In genomic region chr12:57657744-57658143, GRCh38 we compare ENCODE assay signal across 12 cellular contexts. TPM values are rescaled to one million over a fixed set of nuclear protein-coding genes. Genes with fewer than 3 reads are reported as not detected.
DNase-seq lines count a peak whose midpoint lies in the region; ATAC-seq and TF ChIP-seq lines count a peak whose summit lies in the region.
"Had no signal": no experiment of that assay in that cellular context is flagged by ENCODE, and none has a peak within 500 bp of the region (broad histone marks: within the 10 kb centered on the region; RNA-seq: fewer than 3 reads in every experiment).

No MANE protein-coding gene starts in this region.

- TF ChIP-seq POLR2A in prostate gland (IDR thresholded peaks at IDR 0.05): no peak

- H3K36me3 ChIP-seq in prostate gland: no peaks in the 10 kb centered on the region
- H3K36me3 ChIP-seq: BLaER1 treated with 17β-estradiol and CSF1 and Interleukin-3, amounts not matched to agents 10 nM and 100 nM had no signal

- 47% methylated on average over 3 of the region's 3 CpGs for WGBS in prostate gland

- TF ChIP-seq CTCF in HFFc6 (IDR thresholded peaks at IDR 0.05) (no peak), RWPE1 (conservative IDR thresholded peaks at IDR 0.05; ENCODE audit: low read depth) (no peak), fibroblast of the aortic adventitia (IDR thresholded peaks at IDR 0.05; ENCODE audit: insufficient read depth, low read length) (no peak), prostate gland (IDR thresholded peaks at IDR 0.05) (no peak)

- no peak for ATAC-seq in stimulated activated memory B cell treated with anti-CD40 and anti-IgM and Interleukin-4, amounts not matched to agents 10 μg/mL and 1 μg/mL and 100 μg/mL, for 72 hours

- peaks cover 26% of the 10 kb centered on the region for H3K9me3 Mint-ChIP-seq in HFFc6
- no peaks in the 10 kb centered on the region for H3K9me3 Mint-ChIP-seq in stimulated activated memory B cell treated with anti-CD40 and anti-IgM and Interleukin-4, amounts not matched to agents 10 μg/mL and 1 μg/mL and 100 μg/mL, for 72 hours

- peak; percentile 6 for DNase-seq in HFFc6
- peak; percentile 4 for DNase-seq in RWPE1 (ENCODE audit: low spot score)
- peak; percentile 68 for DNase-seq in fibroblast of the aortic adventitia (ENCODE audit: low read depth)
- DNase-seq in prostate gland (ENCODE audit: low spot score): peak; percentile 51
- no peak for DNase-seq in stimulated activated CD4-positive, alpha-beta T cell treated with anti-CD3 and anti-CD28 coated beads, Interleukin-2, amount 100 ng/mL, for 48 hours
- DNase-seq in HK-2 (ENCODE audit: unreplicated experiment): no peak
- DNase-seq: activated gamma-delta T cell, NCI-H2171, SIG-M5, testis had no signal

- no peaks in the 10 kb centered on the region for H3K9me3 ChIP-seq in prostate gland
- H3K9me3 ChIP-seq: testis had no signal

- H3K27ac ChIP-seq in RWPE1: no peak overlapping the region; the same call in 1 of the 2 replicates
- peak overlapping the region in 1 of 2 donors; percentile 43 for H3K27ac ChIP-seq in prostate gland
- H3K27ac ChIP-seq: BLaER1 treated with 17β-estradiol and CSF1 and Interleukin-3, amounts not matched to agents 10 nM and 100 nM; testis had no signal

- no peak overlapping the region for H3K4me3 ChIP-seq in fibroblast of the aortic adventitia (ENCODE audit: low read depth, low read length)
- H3K4me3 ChIP-seq in prostate gland: no peak overlapping the region
- H3K4me3 ChIP-seq: BLaER1 treated with 17β-estradiol and CSF1 and Interleukin-3, amounts not matched to agents 10 nM and 100 nM; testis had no signal

- POLR2A ChIA-PET in RWPE1 (lab: Yijun Ruan, JAX; ENCODE audit: low non-redundant PET): interaction anchor here (0.6 kb wide), 1 partner anchor 279 kb away, joined by 4 read pairs; no protein-coding TSS in a partner anchor

- peaks cover 21% of the 10 kb centered on the region for H3K27me3 Mint-ChIP-seq in HFFc6 (ENCODE audit: insufficient read depth)
- H3K27me3 Mint-ChIP-seq in stimulated activated memory B cell treated with anti-CD40 and anti-IgM and Interleukin-4, amounts not matched to agents 10 μg/mL and 1 μg/mL and 100 μg/mL, for 72 hours: peaks cover 12% of the 10 kb centered on the region

- H3K27ac Mint-ChIP-seq in HFFc6: no peak overlapping the region
- no peak overlapping the region for H3K27ac Mint-ChIP-seq in stimulated activated memory B cell treated with anti-CD40 and anti-IgM and Interleukin-4, amounts not matched to agents 10 μg/mL and 1 μg/mL and 100 μg/mL, for 72 hours

- no peak overlapping the region for H3K4me3 Mint-ChIP-seq in HFFc6
- H3K4me3 Mint-ChIP-seq in stimulated activated memory B cell treated with anti-CD40 and anti-IgM and Interleukin-4, amounts not matched to agents 10 μg/mL and 1 μg/mL and 100 μg/mL, for 72 hours: no peak overlapping the region

- intact Hi-C loops in prostate gland (cut with DNase I): no loop called here

- peaks cover 21% of the 10 kb centered on the region for H3K36me3 Mint-ChIP-seq in HFFc6 (ENCODE audit: low read depth)
- no peaks in the 10 kb centered on the region for H3K36me3 Mint-ChIP-seq in stimulated activated memory B cell treated with anti-CD40 and anti-IgM and Interleukin-4, amounts not matched to agents 10 μg/mL and 1 μg/mL and 100 μg/mL, for 72 hours

- CTCF ChIA-PET in RWPE1 (lab: Yijun Ruan, JAX): interaction anchor here (0.7 kb wide), 1 partner anchor 11 kb away, joined by 4 read pairs; no protein-coding TSS in a partner anchor

- H3K4me1 Mint-ChIP-seq in HFFc6 (ENCODE audit: low read depth): no peaks in the 10 kb centered on the region
- H3K4me1 Mint-ChIP-seq in stimulated activated memory B cell treated with anti-CD40 and anti-IgM and Interleukin-4, amounts not matched to agents 10 μg/mL and 1 μg/mL and 100 μg/mL, for 72 hours: no peaks in the 10 kb centered on the region

- no peaks in the 10 kb centered on the region for H3K27me3 ChIP-seq in prostate gland (replicated peaks; ENCODE audit: insufficient read depth)
- H3K27me3 ChIP-seq: BLaER1 treated with 17β-estradiol and CSF1 and Interleukin-3, amounts not matched to agents 10 nM and 100 nM; testis had no signal

- no peaks in the 10 kb centered on the region for H3K4me1 ChIP-seq in prostate gland (replicated peaks)
- H3K4me1 ChIP-seq: BLaER1 treated with 17β-estradiol and CSF1 and Interleukin-3, amounts not matched to agents 10 nM and 100 nM; testis had no signal

RNA-seq across cellular contexts. Expression of gene B4GALNT1, which starts 24.7 kb away (rescaled TPM):
- total RNA-seq in HFFc6 (2021; fragmentation: NEBNext Ultra II Directional; extraction: Animal tissue kit (Norgen Biotek cat#: 25700)): 1 to 10 TPM; 1.4 to 3.1 (median 2.3) TPM
- total RNA-seq in fibroblast of the aortic adventitia (ENCODE audit: low replicate concordance) (1.7 and 6.9 TPM in 2 replicates), prostate gland (1 to 10 TPM; 2.2 to 6.7 TPM)

RNA-seq across cellular contexts. Expression of gene OS9, which starts 36.2 kb away (rescaled TPM):
- 100 to 1,000 TPM; 150 to 158 (median 156) TPM for total RNA-seq in HFFc6 (2021; fragmentation: NEBNext Ultra II Directional; extraction: Animal tissue kit (Norgen Biotek cat#: 25700))
- total RNA-seq in fibroblast of the aortic adventitia (ENCODE audit: low replicate concordance) (229 and 425 TPM in 2 replicates), prostate gland (100 to 1,000 TPM; 210 to 321 TPM)

RNA-seq across cellular contexts. Expression of gene ARHGEF25, which starts 46.5 kb away (rescaled TPM):
- total RNA-seq in HFFc6 (2021; fragmentation: NEBNext Ultra II Directional; extraction: Animal tissue kit (Norgen Biotek cat#: 25700)): 10 to 100 TPM; 10.2 to 21.9 (median 11.9) TPM
- 18.3 and 64.5 TPM in 2 replicates for total RNA-seq in fibroblast of the aortic adventitia (ENCODE audit: low replicate concordance)
- total RNA-seq in prostate gland: 10 to 100 TPM; 16.6 to 32.5 TPM

RNA-seq across cellular contexts. Expression of gene DTX3, which starts 53.1 kb away (rescaled TPM):
- 10 to 100 TPM; 17.7 to 21.0 (median 19.2) TPM for total RNA-seq in HFFc6 (2021; fragmentation: NEBNext Ultra II Directional; extraction: Animal tissue kit (Norgen Biotek cat#: 25700))
- 10.5 and 16.9 TPM in 2 replicates for total RNA-seq in fibroblast of the aortic adventitia (ENCODE audit: low replicate concordance)
- 10 to 100 TPM; 42.2 to 59.9 TPM for total RNA-seq in prostate gland

Comparison
In these comparisons a context has a peak if more than half of its experiments do, and no peak if none do; other contexts are left out.
1. DNase-seq: peak in HFFc6 (single experiment), RWPE1 (single experiment), fibroblast of the aortic adventitia (single experiment) and prostate gland (single experiment); none in stimulated activated CD4-positive, alpha-beta T cell treated with anti-CD3 and anti-CD28 coated beads, Interleukin-2, amount 100 ng/mL, for 48 hours (0 of 2) and HK-2 (single experiment).